ENCODE assay signal across 1 cellular context in the genomic region with DNA sequence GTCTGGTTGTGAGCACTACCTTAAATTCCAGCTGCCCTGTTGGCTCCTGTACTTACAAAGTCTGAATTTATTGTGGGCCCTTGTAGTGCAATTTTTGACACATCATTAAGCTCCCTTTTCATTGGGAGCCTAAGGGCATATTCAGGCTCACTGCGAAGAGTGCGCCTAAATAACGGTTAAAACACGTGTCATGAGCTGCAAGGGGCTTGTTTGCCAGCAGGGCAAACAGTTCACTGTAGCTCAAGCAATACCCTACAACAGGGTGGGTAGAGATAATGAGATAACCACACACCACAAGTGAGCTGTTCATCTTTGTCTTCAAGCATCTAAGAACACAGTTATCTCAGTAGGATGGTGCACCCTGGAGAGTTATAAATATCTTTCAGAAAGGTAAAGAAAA.
TF ChIP-seq lines count a peak whose summit lies in the region.

No MANE protein-coding gene starts in this region.

TF ChIP-seq in GM23338, 12 proteins besides CTCF, POLR2A, EP300 and RAD21 (continued from another document):
- TF ChIP-seq, protein P1, sequence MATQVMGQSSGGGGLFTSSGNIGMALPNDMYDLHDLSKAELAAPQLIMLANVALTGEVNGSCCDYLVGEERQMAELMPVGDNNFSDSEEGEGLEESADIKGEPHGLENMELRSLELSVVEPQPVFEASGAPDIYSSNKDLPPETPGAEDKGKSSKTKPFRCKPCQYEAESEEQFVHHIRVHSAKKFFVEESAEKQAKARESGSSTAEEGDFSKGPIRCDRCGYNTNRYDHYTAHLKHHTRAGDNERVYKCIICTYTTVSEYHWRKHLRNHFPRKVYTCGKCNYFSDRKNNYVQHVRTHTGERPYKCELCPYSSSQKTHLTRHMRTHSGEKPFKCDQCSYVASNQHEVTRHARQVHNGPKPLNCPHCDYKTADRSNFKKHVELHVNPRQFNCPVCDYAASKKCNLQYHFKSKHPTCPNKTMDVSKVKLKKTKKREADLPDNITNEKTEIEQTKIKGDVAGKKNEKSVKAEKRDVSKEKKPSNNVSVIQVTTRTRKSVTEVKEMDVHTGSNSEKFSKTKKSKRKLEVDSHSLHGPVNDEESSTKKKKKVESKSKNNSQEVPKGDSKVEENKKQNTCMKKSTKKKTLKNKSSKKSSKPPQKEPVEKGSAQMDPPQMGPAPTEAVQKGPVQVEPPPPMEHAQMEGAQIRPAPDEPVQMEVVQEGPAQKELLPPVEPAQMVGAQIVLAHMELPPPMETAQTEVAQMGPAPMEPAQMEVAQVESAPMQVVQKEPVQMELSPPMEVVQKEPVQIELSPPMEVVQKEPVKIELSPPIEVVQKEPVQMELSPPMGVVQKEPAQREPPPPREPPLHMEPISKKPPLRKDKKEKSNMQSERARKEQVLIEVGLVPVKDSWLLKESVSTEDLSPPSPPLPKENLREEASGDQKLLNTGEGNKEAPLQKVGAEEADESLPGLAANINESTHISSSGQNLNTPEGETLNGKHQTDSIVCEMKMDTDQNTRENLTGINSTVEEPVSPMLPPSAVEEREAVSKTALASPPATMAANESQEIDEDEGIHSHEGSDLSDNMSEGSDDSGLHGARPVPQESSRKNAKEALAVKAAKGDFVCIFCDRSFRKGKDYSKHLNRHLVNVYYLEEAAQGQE (IDR thresholded peaks at IDR 0.05; ENCODE audit: unreplicated experiment): no peak
